In the genomic region with DNA sequence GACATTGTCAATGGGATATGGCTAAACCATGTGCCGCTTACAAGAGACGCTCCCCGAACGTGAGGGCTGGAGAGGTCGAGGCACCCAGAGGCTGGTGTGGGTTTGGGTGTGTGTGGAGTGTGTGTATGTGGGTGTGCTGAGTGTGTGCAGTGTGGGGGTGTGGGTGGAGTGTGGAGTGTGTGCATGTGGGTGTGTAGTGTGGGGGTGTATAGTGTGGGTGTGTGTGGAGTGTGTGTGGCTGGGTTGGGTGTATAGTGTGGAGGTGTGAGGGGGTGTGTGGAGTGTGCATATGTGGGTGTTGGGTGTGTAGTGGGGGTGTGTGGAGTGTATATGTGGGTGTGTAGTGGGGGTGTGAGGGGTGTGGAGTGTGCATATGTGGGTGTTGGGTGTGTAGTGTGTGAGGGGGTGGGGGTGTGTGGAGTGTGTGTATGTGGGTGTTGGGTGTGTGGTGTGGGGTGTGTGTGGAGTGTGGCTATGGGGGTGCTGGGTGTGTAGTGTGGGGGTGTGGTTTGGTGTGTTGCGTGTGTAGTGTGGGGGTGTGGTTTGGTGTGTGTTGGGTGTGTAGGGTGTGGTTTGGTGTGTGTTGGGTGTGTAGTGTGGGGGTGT, we compare ENCODE assay signal across 1 cellular context.
TF ChIP-seq lines count a peak whose summit lies in the region.

No MANE protein-coding gene starts in this region.

TF ChIP-seq in K562, 482 proteins besides CTCF, POLR2A, EP300 and RAD21:
- TF ChIP-seq TGIF2 (CRISPR knock-in tag; IDR thresholded peaks at IDR 0.05): no peak
- TF ChIP-seq EGR1 (conservative IDR thresholded peaks at IDR 0.05): peak; percentile 85
